1 cellular context compared by ENCODE assay signal in the genomic region with DNA sequence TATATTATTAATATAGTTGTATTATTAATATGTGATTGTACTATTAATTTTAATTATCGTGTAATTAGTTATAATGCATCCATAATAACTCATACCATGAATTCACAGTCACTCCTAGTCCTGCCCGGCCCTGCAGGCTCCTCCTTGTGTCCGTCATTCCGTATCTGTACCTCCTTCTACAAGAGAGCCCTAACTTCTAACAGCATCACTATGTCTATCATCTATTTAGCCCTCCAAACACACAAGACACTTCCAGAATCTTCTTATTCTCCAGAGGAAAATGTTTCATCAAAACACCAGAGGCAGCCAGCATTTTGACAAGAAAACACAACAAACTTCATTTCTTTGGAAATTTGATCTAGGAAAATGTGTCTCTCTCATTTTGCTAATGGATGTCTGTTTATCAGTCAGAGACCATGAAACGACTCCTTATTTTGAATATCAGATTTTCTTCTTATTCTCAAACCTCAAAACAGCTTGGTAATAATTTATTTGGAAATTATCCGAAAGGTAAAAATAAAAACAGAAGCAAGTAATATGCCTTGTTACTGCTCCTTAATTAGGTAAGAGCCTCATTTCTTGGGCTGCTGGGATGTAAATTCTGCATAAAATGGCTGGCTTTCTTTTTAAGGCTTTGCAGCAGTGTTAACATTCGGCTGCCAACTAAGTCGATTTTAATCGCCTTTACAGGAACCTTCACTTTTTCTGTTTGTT.
TF ChIP-seq lines count a peak whose summit lies in the region.

No MANE protein-coding gene starts in this region.

TF ChIP-seq in K562, 482 proteins besides CTCF, POLR2A, EP300 and RAD21 (continued from another document and continues in another):
- no peak for TF ChIP-seq ZNF77 (CRISPR knock-in tag; IDR thresholded peaks at IDR 0.05)
- TF ChIP-seq, protein P1, sequence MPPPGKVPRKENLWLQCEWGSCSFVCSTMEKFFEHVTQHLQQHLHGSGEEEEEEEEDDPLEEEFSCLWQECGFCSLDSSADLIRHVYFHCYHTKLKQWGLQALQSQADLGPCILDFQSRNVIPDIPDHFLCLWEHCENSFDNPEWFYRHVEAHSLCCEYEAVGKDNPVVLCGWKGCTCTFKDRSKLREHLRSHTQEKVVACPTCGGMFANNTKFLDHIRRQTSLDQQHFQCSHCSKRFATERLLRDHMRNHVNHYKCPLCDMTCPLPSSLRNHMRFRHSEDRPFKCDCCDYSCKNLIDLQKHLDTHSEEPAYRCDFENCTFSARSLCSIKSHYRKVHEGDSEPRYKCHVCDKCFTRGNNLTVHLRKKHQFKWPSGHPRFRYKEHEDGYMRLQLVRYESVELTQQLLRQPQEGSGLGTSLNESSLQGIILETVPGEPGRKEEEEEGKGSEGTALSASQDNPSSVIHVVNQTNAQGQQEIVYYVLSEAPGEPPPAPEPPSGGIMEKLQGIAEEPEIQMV (tag; conservative IDR thresholded peaks at IDR 0.05; ENCODE audit: low read depth): no peak
- no peak for TF ChIP-seq IFI16 (CRISPR knock-in tag; IDR thresholded peaks at IDR 0.05)
- TF ChIP-seq, protein P2, sequence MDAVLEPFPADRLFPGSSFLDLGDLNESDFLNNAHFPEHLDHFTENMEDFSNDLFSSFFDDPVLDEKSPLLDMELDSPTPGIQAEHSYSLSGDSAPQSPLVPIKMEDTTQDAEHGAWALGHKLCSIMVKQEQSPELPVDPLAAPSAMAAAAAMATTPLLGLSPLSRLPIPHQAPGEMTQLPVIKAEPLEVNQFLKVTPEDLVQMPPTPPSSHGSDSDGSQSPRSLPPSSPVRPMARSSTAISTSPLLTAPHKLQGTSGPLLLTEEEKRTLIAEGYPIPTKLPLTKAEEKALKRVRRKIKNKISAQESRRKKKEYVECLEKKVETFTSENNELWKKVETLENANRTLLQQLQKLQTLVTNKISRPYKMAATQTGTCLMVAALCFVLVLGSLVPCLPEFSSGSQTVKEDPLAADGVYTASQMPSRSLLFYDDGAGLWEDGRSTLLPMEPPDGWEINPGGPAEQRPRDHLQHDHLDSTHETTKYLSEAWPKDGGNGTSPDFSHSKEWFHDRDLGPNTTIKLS (IDR thresholded peaks at IDR 0.05; ENCODE audit: borderline replicate concordance, low read depth): no peak
- TF ChIP-seq SRSF3 (IDR thresholded peaks at IDR 0.05; ENCODE audit: insufficient read depth, low read length): no peak
- no peak for TF ChIP-seq MYBL2 (IDR thresholded peaks at IDR 0.05; ENCODE audit: low read depth)
- no peak for TF ChIP-seq MYBL2 (CRISPR knock-in tag; IDR thresholded peaks at IDR 0.05; ENCODE audit: borderline replicate concordance)
- no peak for TF ChIP-seq SMARCE1 (IDR thresholded peaks at IDR 0.05)
- no peak for TF ChIP-seq CXXC5 (CRISPR knock-in tag; IDR thresholded peaks at IDR 0.05)
- TF ChIP-seq, protein P3, sequence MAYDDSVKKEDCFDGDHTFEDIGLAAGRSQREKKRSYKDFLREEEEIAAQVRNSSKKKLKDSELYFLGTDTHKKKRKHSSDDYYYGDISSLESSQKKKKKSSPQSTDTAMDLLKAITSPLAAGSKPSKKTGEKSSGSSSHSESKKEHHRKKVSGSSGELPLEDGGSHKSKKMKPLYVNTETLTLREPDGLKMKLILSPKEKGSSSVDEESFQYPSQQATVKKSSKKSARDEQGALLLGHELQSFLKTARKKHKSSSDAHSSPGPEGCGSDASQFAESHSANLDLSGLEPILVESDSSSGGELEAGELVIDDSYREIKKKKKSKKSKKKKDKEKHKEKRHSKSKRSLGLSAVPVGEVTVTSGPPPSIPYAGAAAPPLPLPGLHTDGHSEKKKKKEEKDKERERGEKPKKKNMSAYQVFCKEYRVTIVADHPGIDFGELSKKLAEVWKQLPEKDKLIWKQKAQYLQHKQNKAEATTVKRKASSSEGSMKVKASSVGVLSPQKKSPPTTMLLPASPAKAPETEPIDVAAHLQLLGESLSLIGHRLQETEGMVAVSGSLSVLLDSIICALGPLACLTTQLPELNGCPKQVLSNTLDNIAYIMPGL (CRISPR knock-in tag; IDR thresholded peaks at IDR 0.05): no peak
- TF ChIP-seq CGGBP1 (CRISPR knock-in tag; IDR thresholded peaks at IDR 0.05): peak; percentile 62; the same call in 1 of the 2 replicates
- TF ChIP-seq CBX2 (IDR thresholded peaks at IDR 0.05; ENCODE audit: insufficient read depth, low read length, poor library complexity, severe bottlenecking): peak; percentile 73
- no peak for TF ChIP-seq BRCA1 (IDR thresholded peaks at IDR 0.05)
- TF ChIP-seq BRCA1 (CRISPR knock-in tag; IDR thresholded peaks at IDR 0.05): no peak
- no peak for TF ChIP-seq KDM2B (CRISPR knock-in tag; IDR thresholded peaks at IDR 0.05)
- TF ChIP-seq UBTF (IDR thresholded peaks at IDR 0.05; ENCODE audit: borderline replicate concordance in 1 of 2, low read depth in 2 of 2, low read length in 2 of 2): no peak
- TF ChIP-seq SMAD1 (IDR thresholded peaks at IDR 0.05; ENCODE audit: low read depth, low read length, partially characterized antibody): no peak
- no peak for TF ChIP-seq LARP7 (IDR thresholded peaks at IDR 0.05)
- TF ChIP-seq HDAC1 (IDR thresholded peaks at IDR 0.05): no peak
- TF ChIP-seq HCFC1 (IDR thresholded peaks at IDR 0.05; ENCODE audit: low read depth, low read length): no peak
- no peak for TF ChIP-seq CUX1 (CRISPR knock-in tag; IDR thresholded peaks at IDR 0.05)
- TF ChIP-seq U2AF1 (optimal IDR thresholded peaks at IDR 0.05; ENCODE audit: low read depth, low read length): no peak
- no peak for TF ChIP-seq NKRF (IDR thresholded peaks at IDR 0.05; ENCODE audit: borderline replicate concordance)
- TF ChIP-seq RFX5 (IDR thresholded peaks at IDR 0.05; ENCODE audit: low read depth, low read length): no peak
- TF ChIP-seq SMARCA4 (IDR thresholded peaks at IDR 0.05): no peak
- 0 out of 2 replicates have a peak, but pooled peaks have one; percentile 45 for TF ChIP-seq DDX20 (tag; IDR thresholded peaks at IDR 0.05; ENCODE audit: low read depth)
- TF ChIP-seq TBP (optimal IDR thresholded peaks at IDR 0.05; ENCODE audit: low read depth, low read length): peak; percentile 51
- TF ChIP-seq ZC3H11A (IDR thresholded peaks at IDR 0.05; ENCODE audit: low read depth, low read length): no peak
- no peak for TF ChIP-seq TSHZ1 (CRISPR knock-in tag; IDR thresholded peaks at IDR 0.05)
- no peak for TF ChIP-seq TEAD4 (IDR thresholded peaks at IDR 0.05; ENCODE audit: low read length)
- no peak for TF ChIP-seq TEAD4 (CRISPR knock-in tag; IDR thresholded peaks at IDR 0.05; ENCODE audit: borderline replicate concordance)
- no peak for TF ChIP-seq KAT2B (IDR thresholded peaks at IDR 0.05; ENCODE audit: low read depth, low read length)
- no peak for TF ChIP-seq GABPB1 (CRISPR knock-in tag; IDR thresholded peaks at IDR 0.05)
- 0 out of 2 replicates have a peak, but pooled peaks have one; percentile 41 for TF ChIP-seq STAT5B (CRISPR knock-in tag; IDR thresholded peaks at IDR 0.05)
- 0 out of 2 replicates have a peak, but pooled peaks have one; percentile 30 for TF ChIP-seq FOSL1 (tag; conservative IDR thresholded peaks at IDR 0.05)
- TF ChIP-seq CBFA2T2 (conservative IDR thresholded peaks at IDR 0.05): no peak
- TF ChIP-seq MTA3 (IDR thresholded peaks at IDR 0.05; ENCODE audit: borderline replicate concordance): no peak
- no peak for TF ChIP-seq XRCC3 (IDR thresholded peaks at IDR 0.05)
- TF ChIP-seq PCBP2 (IDR thresholded peaks at IDR 0.05; ENCODE audit: low read depth, low read length, poor library complexity, severe bottlenecking): no peak
- no peak for TF ChIP-seq FOXA1 (IDR thresholded peaks at IDR 0.05; ENCODE audit: borderline replicate concordance)
- TF ChIP-seq ZNF41 (CRISPR knock-in tag; conservative IDR thresholded peaks at IDR 0.05): no peak
- peak; percentile 10 for TF ChIP-seq ARHGAP35 (IDR thresholded peaks at IDR 0.05; ENCODE audit: partially characterized antibody)
- TF ChIP-seq NFIC (IDR thresholded peaks at IDR 0.05): peak; percentile 3; the same call in 1 of the 2 replicates
- TF ChIP-seq ZFX (CRISPR knock-in tag; IDR thresholded peaks at IDR 0.05): no peak
- TF ChIP-seq SETDB1 (IDR thresholded peaks at IDR 0.05; ENCODE audit: low read length): no peak
